10 cellular contexts compared by ENCODE assay signal in genomic region chr13:79548886-79549285, GRCh38.
A peak's percentile ranks its signal among the peaks of the same experiment; 100 is the strongest.
DNase-seq lines count a peak whose midpoint lies in the region; ATAC-seq and TF ChIP-seq lines count a peak whose summit lies in the region.
"Had no signal": no experiment of that assay in that cellular context is flagged by ENCODE, and none has a peak within 500 bp of the region (broad histone marks: within the 10 kb centered on the region; RNA-seq: fewer than 3 reads in every experiment).

No MANE protein-coding gene starts in this region.

- peak overlapping the region; percentile 2 for H3K27ac Mint-ChIP-seq in nephron progenitor cell
- H3K27ac Mint-ChIP-seq: activated CD8-positive, alpha-beta T cell treated with anti-CD3 and anti-CD28 coated beads for 36 hours had no signal

- peaks cover 14% of the 10 kb centered on the region for H3K4me1 Mint-ChIP-seq in nephron progenitor cell

- H3K4me1 ChIP-seq in DND-41 (ENCODE audit: insufficient read depth, low read length) (no peaks in the 10 kb centered on the region), uterus (no peaks in the 10 kb centered on the region)

- H3K79me2 ChIP-seq in DND-41 (ENCODE audit: insufficient read depth, low read length), result peaks cover 4% of the 10 kb centered on the region

- intact Hi-C loops in uterus (cut with DNase I; ENCODE audit: low total_unique reads), result no loop called here

- TF ChIP-seq CTCF in DND-41 (IDR thresholded peaks at IDR 0.05; ENCODE audit: borderline replicate concordance, extremely low read depth, low read length, poor library complexity, severe bottlenecking), result peak; percentile 3
- peak; percentile 10 for TF ChIP-seq CTCF in nephron progenitor cell (IDR thresholded peaks at IDR 0.05)
- no peak for TF ChIP-seq CTCF in uterus (IDR thresholded peaks at IDR 0.05)
- TF ChIP-seq CTCF in coronary artery (IDR thresholded peaks at IDR 0.05), result no peak

- H3K27me3 Mint-ChIP-seq in nephron progenitor cell (ENCODE audit: low read depth, poor library complexity), result no peaks in the 10 kb centered on the region
- H3K27me3 Mint-ChIP-seq: activated CD8-positive, alpha-beta T cell treated with anti-CD3 and anti-CD28 coated beads for 36 hours had no signal

- ATAC-seq in DND-41 (ENCODE audit: insufficient read depth, low read depth), result no peak
- ATAC-seq: activated CD8-positive, alpha-beta T cell treated with anti-CD3 and anti-CD28 coated beads for 36 hours had no signal

- H3K4me3 Mint-ChIP-seq in nephron progenitor cell, result no peak overlapping the region
- H3K4me3 Mint-ChIP-seq: activated CD8-positive, alpha-beta T cell treated with anti-CD3 and anti-CD28 coated beads for 36 hours had no signal

- H3K27ac ChIP-seq in DND-41 (ENCODE audit: low read length), result no peak overlapping the region
- no peak overlapping the region for H3K27ac ChIP-seq in uterus
- no peak overlapping the region for H3K27ac ChIP-seq in coronary artery

- no peak for DNase-seq in DND-41
- peak; percentile 4 for DNase-seq in NCI-H2227 (lab: John Stamatoyannopoulos, UW; ENCODE audit: unreplicated experiment)
- peak; percentile 30 for DNase-seq in cerebellum (ENCODE audit: low spot score)
- no peak for DNase-seq in nephron progenitor cell
- no peak for DNase-seq in SIG-M5 (lab: John Stamatoyannopoulos, UW)
- DNase-seq in activated CD4-positive, CD25-positive, alpha-beta regulatory T cell (lab: John Stamatoyannopoulos, UW), result no peak
- DNase-seq in uterus, result no peak
- no peak for DNase-seq in coronary artery (ENCODE audit: low spot score)
- DNase-seq: activated CD8-positive, alpha-beta T cell treated with anti-CD3 and anti-CD28 coated beads for 36 hours; stimulated activated naive CD4-positive, alpha-beta T cell had no signal

- H3K36me3 Mint-ChIP-seq in nephron progenitor cell (ENCODE audit: low read depth), result peaks cover 3% of the 10 kb centered on the region

- no peak for TF ChIP-seq POLR2A in uterus (IDR thresholded peaks at IDR 0.05)

- no peak overlapping the region for H2AFZ ChIP-seq in DND-41 (ENCODE audit: low read depth, low read length)

- H3K4me3 ChIP-seq in DND-41 (ENCODE audit: low read depth in 1 of 2, low read length in 2 of 2) (no peak overlapping the region; a peak in 1 of 4 replicates), uterus (no peak overlapping the region), coronary artery (no peak overlapping the region)

- H3K36me3 ChIP-seq in DND-41 (ENCODE audit: insufficient read depth, low read length) (peaks cover 52% of the 10 kb centered on the region), uterus (no peaks in the 10 kb centered on the region)

- no peaks in the 10 kb centered on the region for H4K20me1 ChIP-seq in DND-41 (ENCODE audit: insufficient read depth, low read length)

- H3K9ac ChIP-seq in DND-41 (ENCODE audit: low read depth, low read length), result no peak overlapping the region

- H3K9me3 ChIP-seq in DND-41 (ENCODE audit: insufficient read depth, low read length, severe bottlenecking) (no peaks in the 10 kb centered on the region), uterus (no peaks in the 10 kb centered on the region)

- no peak overlapping the region for H3K4me2 ChIP-seq in DND-41 (ENCODE audit: insufficient read depth, low read length)

- H3K9me3 Mint-ChIP-seq in nephron progenitor cell, result no peaks in the 10 kb centered on the region
- H3K9me3 Mint-ChIP-seq: activated CD8-positive, alpha-beta T cell treated with anti-CD3 and anti-CD28 coated beads for 36 hours had no signal

- H3K27me3 ChIP-seq in DND-41 (ENCODE audit: insufficient read depth, low read length, poor library complexity) (no peaks in the 10 kb centered on the region), uterus (no peaks in the 10 kb centered on the region)

Comparison
In these comparisons a context has a peak if more than half of its experiments do, and no peak if none do; other contexts are left out.
1. DNase-seq: peak in NCI-H2227 (single experiment) and cerebellum (single experiment); none in DND-41 (single experiment), nephron progenitor cell (single experiment), SIG-M5 (single experiment), activated CD4-positive, CD25-positive, alpha-beta regulatory T cell (0 of 4), uterus (0 of 2) and coronary artery (single experiment).
2. CTCF ChIP-seq: peak in DND-41 (single experiment) and nephron progenitor cell (single experiment); none in uterus (0 of 4) and coronary artery (single experiment).